30 cellular contexts compared by ENCODE assay signal in the genomic region with DNA sequence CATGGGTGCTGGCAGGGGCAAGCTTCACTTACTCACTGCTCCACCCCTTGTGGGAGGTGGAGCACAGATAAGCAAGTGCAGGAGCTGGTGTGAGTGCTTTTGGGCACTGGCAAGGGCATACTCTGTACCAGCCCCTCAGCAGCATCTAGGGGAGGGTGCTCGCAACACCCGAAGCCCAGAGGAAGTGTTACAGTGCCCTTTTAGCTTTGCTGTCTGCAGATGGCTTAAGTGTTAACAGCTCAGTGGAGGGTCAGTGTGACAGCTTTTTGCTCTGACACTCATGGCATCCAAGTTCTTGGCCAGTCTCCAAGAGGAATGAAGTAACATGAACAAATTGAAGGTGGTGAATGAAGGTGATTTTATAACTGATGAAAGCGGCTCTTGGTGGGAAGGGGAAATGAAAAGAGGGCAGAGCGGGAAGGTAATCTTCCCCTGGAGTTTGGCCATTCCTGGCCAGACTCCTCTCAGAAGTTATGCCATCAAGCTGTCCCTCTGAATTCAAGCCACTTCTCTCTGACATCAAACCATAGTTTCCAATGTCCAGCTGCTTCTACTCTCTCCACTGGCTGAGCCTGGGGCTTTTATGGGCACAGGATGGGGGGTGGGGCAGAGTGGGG.
"Had no signal": no experiment of that assay in that cellular context is flagged by ENCODE, and none has a peak within 500 bp of the region (broad histone marks: within the 10 kb centered on the region; RNA-seq: fewer than 3 reads in every experiment).

No MANE protein-coding gene starts in this region.

- H3K9me3 ChIP-seq: body of pancreas, neutrophil, thyroid gland had no signal

- H3K4me1 Mint-ChIP-seq: activated B cell treated with CpG ODN at 0.5 μM for 24 hours; activated T-helper 17 cell treated with anti-CD3 and anti-CD28 coated beads, Interleukin-2, amount 50 U/mL, for 72 hours; stimulated activated memory B cell treated with anti-CD40 and anti-IgM and Interleukin-4, amounts not matched to agents 10 μg/mL and 1 μg/mL and 100 μg/mL, for 72 hours; stimulated activated naive CD8-positive, alpha-beta T cell treated with anti-CD3 and anti-CD28 coated beads, Interleukin-15, amount 100 ng/mL, for 72 hours had no signal

- H3K4me1 ChIP-seq: body of pancreas, gastroesophageal sphincter, upper lobe of left lung had no signal

- H3K4me3 Mint-ChIP-seq: activated B cell treated with CpG ODN at 0.5 μM for 24 hours; activated CD8-positive, alpha-beta T cell treated with anti-CD3 and anti-CD28 coated beads for 36 hours; activated naive CD8-positive, alpha-beta T cell; activated T-cell treated with anti-CD3 and anti-CD28 coated beads, Interleukin-2, amount 50 U/mL, for 4 hours; activated T-helper 17 cell treated with anti-CD3 and anti-CD28 coated beads, Interleukin-2, amount 50 U/mL, for 72 hours; effector memory CD8-positive, alpha-beta T cell; natural killer cell treated with Interleukin-12 subunit alpha and Interleukin-12 subunit beta and Interleukin-15 and Interleukin-18, amount 100 ng/mL, for 72 hours; stimulated activated memory B cell treated with anti-CD40 and anti-IgM and Interleukin-4, amounts not matched to agents 10 μg/mL and 1 μg/mL and 100 μg/mL, for 72 hours; stimulated activated naive CD8-positive, alpha-beta T cell treated with anti-CD3 and anti-CD28 coated beads, Interleukin-15, amount 100 ng/mL, for 72 hours had no signal

- H3K4me3 ChIP-seq: body of pancreas, gastroesophageal sphincter, lung, mucosa of descending colon, sigmoid colon, smooth muscle cell, thyroid gland, upper lobe of left lung had no signal

- H3K9me3 Mint-ChIP-seq: natural killer cell treated with Interleukin-12 subunit alpha and Interleukin-12 subunit beta and Interleukin-15 and Interleukin-18, amount 100 ng/mL, for 72 hours had no signal

- DNase-seq: activated B cell treated with CpG ODN at 0.5 μM for 24 hours; activated CD4-positive, alpha-beta T cell treated with anti-CD3 and anti-CD28 coated beads, Interleukin-2, amount 50 U/mL, for 1 hour; activated CD8-positive, alpha-beta T cell treated with anti-CD3 and anti-CD28 coated beads for 36 hours; activated T-cell treated with anti-CD3 and anti-CD28 coated beads, Interleukin-2, amount 50 U/mL, for 4 hours; aorta; body of pancreas; caudate nucleus; cortex of kidney; effector memory CD8-positive, alpha-beta T cell; head of caudate nucleus; mesendoderm; mucosa of descending colon; sigmoid colon; stimulated activated CD4-positive, alpha-beta T cell treated with anti-CD3 and anti-CD28 coated beads, Interleukin-1b, Interleukin-23, amount 100 ng/mL, for 48 hours; stimulated activated CD4-positive, alpha-beta T cell treated with anti-CD3 and anti-CD28 coated beads, Interleukin-4, amount 100 ng/mL, for 4 hours; stimulated activated CD8-positive, alpha-beta memory T cell treated with anti-CD3 and anti-CD28 coated beads, Interleukin-4, amount 100 ng/mL, for 48 hours; stimulated activated naive CD8-positive, alpha-beta T cell treated with anti-CD3 and anti-CD28 coated beads, Interleukin-15, amount 100 ng/mL, for 72 hours; substantia nigra; T-helper 2 cell; thyroid gland; upper lobe of left lung had no signal

- H3K36me3 ChIP-seq: gastroesophageal sphincter, neutrophil, sigmoid colon, thyroid gland, upper lobe of left lung had no signal

- H3K27me3 Mint-ChIP-seq: activated B cell treated with CpG ODN at 0.5 μM for 24 hours; activated naive CD8-positive, alpha-beta T cell; activated T-helper 17 cell treated with anti-CD3 and anti-CD28 coated beads, Interleukin-2, amount 50 U/mL, for 72 hours; effector memory CD8-positive, alpha-beta T cell; stimulated activated memory B cell treated with anti-CD40 and anti-IgM and Interleukin-4, amounts not matched to agents 10 μg/mL and 1 μg/mL and 100 μg/mL, for 72 hours; stimulated activated naive CD8-positive, alpha-beta T cell treated with anti-CD3 and anti-CD28 coated beads, Interleukin-15, amount 100 ng/mL, for 72 hours had no signal

- H3K27ac Mint-ChIP-seq: activated B cell treated with CpG ODN at 0.5 μM for 24 hours; activated CD8-positive, alpha-beta T cell treated with anti-CD3 and anti-CD28 coated beads for 36 hours; activated naive CD8-positive, alpha-beta T cell; activated T-helper 17 cell treated with anti-CD3 and anti-CD28 coated beads, Interleukin-2, amount 50 U/mL, for 72 hours; effector memory CD8-positive, alpha-beta T cell; natural killer cell treated with Interleukin-12 subunit alpha and Interleukin-12 subunit beta and Interleukin-15 and Interleukin-18, amount 100 ng/mL, for 72 hours; stimulated activated memory B cell treated with anti-CD40 and anti-IgM and Interleukin-4, amounts not matched to agents 10 μg/mL and 1 μg/mL and 100 μg/mL, for 72 hours; stimulated activated naive CD8-positive, alpha-beta T cell treated with anti-CD3 and anti-CD28 coated beads, Interleukin-15, amount 100 ng/mL, for 72 hours had no signal

- H3K36me3 Mint-ChIP-seq: activated naive CD8-positive, alpha-beta T cell; natural killer cell treated with Interleukin-12 subunit alpha and Interleukin-12 subunit beta and Interleukin-15 and Interleukin-18, amount 100 ng/mL, for 72 hours; stimulated activated memory B cell treated with anti-CD40 and anti-IgM and Interleukin-4, amounts not matched to agents 10 μg/mL and 1 μg/mL and 100 μg/mL, for 72 hours had no signal

- ATAC-seq: activated CD8-positive, alpha-beta T cell treated with anti-CD3 and anti-CD28 coated beads for 36 hours; activated T-cell treated with anti-CD3 and anti-CD28 coated beads, Interleukin-2, amount 50 U/mL, for 4 hours; activated T-helper 17 cell treated with anti-CD3 and anti-CD28 coated beads, Interleukin-2, amount 50 U/mL, for 72 hours; body of pancreas; effector memory CD8-positive, alpha-beta T cell; gastroesophageal sphincter; left lobe of liver; mucosa of descending colon; natural killer cell treated with Interleukin-12 subunit alpha and Interleukin-12 subunit beta and Interleukin-15 and Interleukin-18, amount 100 ng/mL, for 72 hours; stimulated activated memory B cell treated with anti-CD40 and anti-IgM and Interleukin-4, amounts not matched to agents 10 μg/mL and 1 μg/mL and 100 μg/mL, for 72 hours; stimulated activated naive CD8-positive, alpha-beta T cell treated with anti-CD3 and anti-CD28 coated beads, Interleukin-15, amount 100 ng/mL, for 72 hours had no signal

- H3K27ac ChIP-seq: body of pancreas, gastroesophageal sphincter, neutrophil, sigmoid colon, thyroid gland, upper lobe of left lung had no signal

- H3K27me3 ChIP-seq: body of pancreas, gastroesophageal sphincter, neutrophil, sigmoid colon, thyroid gland, upper lobe of left lung had no signal
